Comparison of ENCODE assay signal across 8 cellular contexts in genomic region chr14:76760331-76761197, GRCh38. TPM values are rescaled to one million over a fixed set of nuclear protein-coding genes. Genes with fewer than 3 reads are reported as not detected.
DNase-seq lines count a peak whose midpoint lies in the region; ATAC-seq and TF ChIP-seq lines count a peak whose summit lies in the region.

No MANE protein-coding gene starts in this region.

- no peaks in the 10 kb centered on the region for H3K36me3 Mint-ChIP-seq in T-helper 2 cell treated with Interferon-gamma antibody and Interleukin-4, amounts not matched to agents 5 μg/mL and 100 μg/mL, for 36 hours (ENCODE audit: low read depth)

- TF ChIP-seq POLR2A in thyroid gland (IDR thresholded peaks at IDR 0.05): no peak

- WGBS in thyroid gland, 2 donors: 38 to 48% methylated on average over 20 to 24 of the region's 29 CpGs

- H3K4me1 Mint-ChIP-seq in T-helper 2 cell treated with Interferon-gamma antibody and Interleukin-4, amounts not matched to agents 5 μg/mL and 100 μg/mL, for 36 hours (ENCODE audit: low read depth): peaks cover 9% of the 10 kb centered on the region

- H3K36me3 ChIP-seq in lower lobe of right lung (no peaks in the 10 kb centered on the region), thyroid gland (no peaks in the 10 kb centered on the region)

- TF ChIP-seq CTCF in lower lobe of right lung (IDR thresholded peaks at IDR 0.05) (no peak), thyroid gland (IDR thresholded peaks at IDR 0.05) (no peak)

- H3K4me1 ChIP-seq in lower lobe of right lung (peaks cover 17% of the 10 kb centered on the region), thyroid gland (peaks cover 9 to 19% of the 10 kb centered on the region in 2 donors)

- peak overlapping the region; percentile 71 for H3K4me3 Mint-ChIP-seq in T-helper 2 cell treated with Interferon-gamma antibody and Interleukin-4, amounts not matched to agents 5 μg/mL and 100 μg/mL, for 36 hours

- no peaks in the 10 kb centered on the region for H3K9me3 Mint-ChIP-seq in T-helper 2 cell treated with Interferon-gamma antibody and Interleukin-4, amounts not matched to agents 5 μg/mL and 100 μg/mL, for 36 hours

- no peak overlapping the region for H3K27ac Mint-ChIP-seq in T-helper 2 cell treated with Interferon-gamma antibody and Interleukin-4, amounts not matched to agents 5 μg/mL and 100 μg/mL, for 36 hours

- ATAC-seq in lower lobe of right lung: peak in 1 of 2 donors; percentile 9
- no peak for ATAC-seq in HG03045 (IDR thresholded peaks at IDR 0.05; ENCODE audit: unreplicated experiment)
- ATAC-seq in HG02852 (IDR thresholded peaks at IDR 0.05; ENCODE audit: unreplicated experiment): no peak

- peak overlapping the region; percentile 67 for H3K27ac ChIP-seq in caudate nucleus (ENCODE audit: low read depth, low read length)
- peak overlapping the region; percentile 85 for H3K27ac ChIP-seq in lower lobe of right lung
- peak overlapping the region in 2 of 3 donors; percentile 65 to 74 for H3K27ac ChIP-seq in thyroid gland

- no peaks in the 10 kb centered on the region for H3K27me3 ChIP-seq in lower lobe of right lung (ENCODE audit: low read depth)
- H3K27me3 ChIP-seq in thyroid gland: no peaks in the 10 kb centered on the region

- H3K9me3 ChIP-seq in lower lobe of right lung (no peaks in the 10 kb centered on the region), thyroid gland (no peaks in the 10 kb centered on the region)

- H3K4me3 ChIP-seq in lower lobe of right lung (peak overlapping the region; percentile 86), thyroid gland (replicated peaks in 1 of 3) (peak overlapping the region in 1 of 3 donors; percentile 68)

- intact Hi-C loops in lower lobe of right lung (cut with DNase I): no loop called here
- intact Hi-C loops in thyroid gland (cut with DNase I): no loop called here

- H3K27me3 Mint-ChIP-seq in T-helper 2 cell treated with Interferon-gamma antibody and Interleukin-4, amounts not matched to agents 5 μg/mL and 100 μg/mL, for 36 hours (ENCODE audit: low read depth): peaks cover 65% of the 10 kb centered on the region

- DNase-seq in T-helper 2 cell treated with Interferon-gamma antibody and Interleukin-4, amounts not matched to agents 5 μg/mL and 100 μg/mL, for 36 hours (ENCODE audit: low spot score): peak; percentile 1
- DNase-seq in T-helper 2 cell (no peak), caudate nucleus (lab: John Stamatoyannopoulos, UW) (no peak), lower lobe of right lung (no peak), thyroid gland (no peak)
- DNase-seq in stimulated activated CD4-positive, alpha-beta T cell treated with anti-CD3 and anti-CD28 coated beads, Interleukin-1b, Interleukin-23, amount 100 ng/mL, for 48 hours: no peak

RNA-seq across cellular contexts. Expression of gene VASH1, which starts 0.7 kb away (rescaled TPM):
- total RNA-seq in lower lobe of right lung: 51.7 TPM
- total RNA-seq in thyroid gland: 1 to 10 TPM; 2.3 to 5.0 (median 3.1) TPM

RNA-seq across cellular contexts. Expression of gene ANGEL1, which starts 52.1 kb away (rescaled TPM):
- total RNA-seq in lower lobe of right lung: 28.9 TPM
- total RNA-seq in thyroid gland: 10 to 100 TPM; 14.5 to 26.0 (median 18.4) TPM
